27 cellular contexts compared by ENCODE assay signal in the genomic region with DNA sequence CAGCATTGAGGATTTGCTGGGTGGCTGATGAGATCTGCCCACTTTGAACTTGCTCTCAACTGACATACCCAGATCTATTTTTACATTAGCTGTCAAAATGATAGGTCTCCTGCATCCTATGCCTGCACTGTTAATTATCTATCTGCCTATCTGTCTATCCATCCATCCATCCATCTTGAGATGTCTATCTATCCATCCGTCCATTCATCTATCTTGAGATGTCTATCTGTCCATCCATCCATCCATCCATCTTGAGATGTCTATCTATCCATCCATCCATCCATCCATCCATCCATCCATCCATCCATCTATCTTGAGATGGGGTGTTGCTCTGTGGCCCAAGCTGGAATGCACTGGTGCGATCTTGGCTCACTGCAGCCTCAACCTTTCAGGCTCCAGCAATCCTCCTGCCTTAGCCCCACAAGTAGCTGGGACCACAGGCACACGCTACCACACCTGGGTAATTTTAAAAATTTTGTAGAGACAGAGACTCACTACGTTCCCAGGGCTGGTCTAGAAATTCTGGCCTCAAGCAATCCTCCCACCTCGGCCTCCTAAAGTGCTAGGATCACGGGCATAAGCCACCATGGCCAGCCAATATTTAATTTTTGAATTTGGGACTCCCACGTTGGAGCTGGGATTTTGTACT.
"Had no signal": no experiment of that assay in that cellular context is flagged by ENCODE, and none has a peak within 500 bp of the region (broad histone marks: within the 10 kb centered on the region; RNA-seq: fewer than 3 reads in every experiment).

No MANE protein-coding gene starts in this region.

- H3K27ac Mint-ChIP-seq: naive thymus-derived CD8-positive, alpha-beta T cell; natural killer cell treated with Interleukin-12 subunit alpha and Interleukin-12 subunit beta and Interleukin-15 and Interleukin-18, amount 100 ng/mL, for 72 hours; nephron progenitor cell; neural progenitor cell; progenitor cell of endocrine pancreas; stimulated activated effector memory CD8-positive, alpha-beta T cell treated with anti-CD3 and anti-CD28 coated beads, Interleukin-12 subunit alpha, Interleukin-12 subunit beta, amount 100 ng/mL, for 72 hours; stimulated activated naive B cell treated with anti-CD40 and anti-IgM and Interleukin-4, amounts not matched to agents 10 μg/mL and 1 μg/mL and 100 μg/mL, for 72 hours; stimulated activated naive CD8-positive, alpha-beta T cell treated with anti-CD3 and anti-CD28 coated beads, Interleukin-15, Interleukin-2, amounts not matched to agents 100 ng/mL and 50 ng/mL, for 24 hours had no signal

- DNase-seq: naive thymus-derived CD8-positive, alpha-beta T cell; nephron progenitor cell; occipital lobe; ovary; psoas muscle; right cardiac atrium; right lobe of liver; sigmoid colon; small intestine; stimulated activated CD4-positive, alpha-beta T cell treated with anti-CD3 and anti-CD28 coated beads, Interleukin-15, amount 100 ng/mL, for 24 hours; stimulated activated CD4-positive, alpha-beta T cell treated with anti-CD3 and anti-CD28 coated beads, Interleukin-2, amount 100 ng/mL, for 24 hours; stimulated activated CD4-positive, alpha-beta T cell treated with anti-CD3 and anti-CD28 coated beads, Interleukin-2, amount 100 ng/mL, for 48 hours; stimulated activated CD4-positive, alpha-beta T cell treated with anti-CD3 and anti-CD28 coated beads, Interleukin-4, amount 100 ng/mL, for 24 hours; stimulated activated naive B cell treated with anti-CD40 and anti-IgM and Interleukin-4, amounts not matched to agents 10 μg/mL and 1 μg/mL and 100 μg/mL, for 72 hours; stimulated activated naive CD4-positive, alpha-beta T cell treated with Interleukin-2 at 50 U/mL for 16 hours; stomach; thyroid gland; trophoblast cell had no signal

- H3K4me2 ChIP-seq: neural progenitor cell had no signal

- H3K27me3 ChIP-seq: neural progenitor cell, ovary, sigmoid colon, stomach, thyroid gland, tibial nerve, upper lobe of left lung had no signal

- H3K4me3 Mint-ChIP-seq: naive thymus-derived CD8-positive, alpha-beta T cell; natural killer cell treated with Interleukin-12 subunit alpha and Interleukin-12 subunit beta and Interleukin-15 and Interleukin-18, amount 100 ng/mL, for 72 hours; nephron progenitor cell; neural progenitor cell; stimulated activated effector memory CD8-positive, alpha-beta T cell treated with anti-CD3 and anti-CD28 coated beads, Interleukin-12 subunit alpha, Interleukin-12 subunit beta, amount 100 ng/mL, for 72 hours; stimulated activated naive B cell treated with anti-CD40 and anti-IgM and Interleukin-4, amounts not matched to agents 10 μg/mL and 1 μg/mL and 100 μg/mL, for 72 hours; stimulated activated naive CD8-positive, alpha-beta T cell treated with anti-CD3 and anti-CD28 coated beads, Interleukin-15, Interleukin-2, amounts not matched to agents 100 ng/mL and 50 ng/mL, for 24 hours had no signal

- H2AFZ ChIP-seq: neural progenitor cell, parathyroid adenoma had no signal

- H3K4me1 ChIP-seq: neural progenitor cell, parathyroid adenoma, psoas muscle, right lobe of liver, sigmoid colon, stomach, thyroid gland, tibial nerve, upper lobe of left lung had no signal

- H3K9me3 Mint-ChIP-seq: stimulated activated effector memory CD8-positive, alpha-beta T cell treated with anti-CD3 and anti-CD28 coated beads, Interleukin-12 subunit alpha, Interleukin-12 subunit beta, amount 100 ng/mL, for 72 hours; stimulated activated naive CD8-positive, alpha-beta T cell treated with anti-CD3 and anti-CD28 coated beads, Interleukin-15, Interleukin-2, amounts not matched to agents 100 ng/mL and 50 ng/mL, for 24 hours had no signal

- H3K36me3 Mint-ChIP-seq: natural killer cell treated with Interleukin-12 subunit alpha and Interleukin-12 subunit beta and Interleukin-15 and Interleukin-18, amount 100 ng/mL, for 72 hours; neural progenitor cell; stimulated activated effector memory CD8-positive, alpha-beta T cell treated with anti-CD3 and anti-CD28 coated beads, Interleukin-12 subunit alpha, Interleukin-12 subunit beta, amount 100 ng/mL, for 72 hours; stimulated activated naive B cell treated with anti-CD40 and anti-IgM and Interleukin-4, amounts not matched to agents 10 μg/mL and 1 μg/mL and 100 μg/mL, for 72 hours had no signal

- H3K9ac ChIP-seq: neural progenitor cell, parathyroid adenoma had no signal

- H3K4me3 ChIP-seq: neural progenitor cell, ovary, psoas muscle, right lobe of liver, sigmoid colon, stomach, thoracic aorta, thyroid gland, tibial nerve, upper lobe of left lung had no signal

- H3K36me3 ChIP-seq: neural progenitor cell, ovary, right lobe of liver, sigmoid colon, stomach, thoracic aorta, thyroid gland, tibial nerve, upper lobe of left lung had no signal

- H3K4me1 Mint-ChIP-seq: naive thymus-derived CD8-positive, alpha-beta T cell; nephron progenitor cell; stimulated activated effector memory CD8-positive, alpha-beta T cell treated with anti-CD3 and anti-CD28 coated beads, Interleukin-12 subunit alpha, Interleukin-12 subunit beta, amount 100 ng/mL, for 72 hours; stimulated activated naive B cell treated with anti-CD40 and anti-IgM and Interleukin-4, amounts not matched to agents 10 μg/mL and 1 μg/mL and 100 μg/mL, for 72 hours had no signal

- H3K9me3 ChIP-seq: ovary, right lobe of liver, sigmoid colon, thoracic aorta, thyroid gland, tibial nerve, upper lobe of left lung had no signal

- H3K27ac ChIP-seq: neural progenitor cell, ovary, parathyroid adenoma, psoas muscle, right lobe of liver, sigmoid colon, stomach, thoracic aorta, thyroid gland, tibial nerve, upper lobe of left lung had no signal

- ATAC-seq: naive thymus-derived CD8-positive, alpha-beta T cell; natural killer cell treated with Interleukin-12 subunit alpha and Interleukin-12 subunit beta and Interleukin-15 and Interleukin-18, amount 100 ng/mL, for 72 hours; psoas muscle; right cardiac atrium; right lobe of liver; stimulated activated effector memory CD8-positive, alpha-beta T cell treated with anti-CD3 and anti-CD28 coated beads, Interleukin-12 subunit alpha, Interleukin-12 subunit beta, amount 100 ng/mL, for 72 hours; stimulated activated naive B cell treated with anti-CD40 and anti-IgM and Interleukin-4, amounts not matched to agents 10 μg/mL and 1 μg/mL and 100 μg/mL, for 72 hours had no signal
